8 cellular contexts compared by ENCODE assay signal in the genomic region with DNA sequence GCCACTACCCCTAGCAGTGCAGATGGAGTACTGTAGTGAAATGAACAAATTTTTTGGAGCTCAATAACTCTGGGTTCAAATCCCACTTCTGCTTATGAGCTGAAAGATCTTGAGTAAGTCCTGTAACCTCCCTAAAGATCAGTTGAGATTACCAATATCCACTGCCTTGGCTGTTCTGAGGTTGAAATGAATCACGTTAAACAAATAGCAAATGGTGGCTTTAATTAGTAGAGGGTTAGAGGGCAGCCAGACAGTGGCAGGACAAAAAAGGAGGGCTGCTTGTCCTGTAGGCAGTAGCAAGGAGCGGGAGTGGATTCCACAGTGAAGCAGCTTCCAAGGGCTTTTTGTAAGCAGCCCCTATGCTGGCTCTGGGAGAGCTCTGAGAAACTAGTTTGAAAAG.
A peak's percentile ranks its signal among the peaks of the same experiment; 100 is the strongest.
DNase-seq lines count a peak whose midpoint lies in the region; ATAC-seq and TF ChIP-seq lines count a peak whose summit lies in the region.
"Had no signal": no experiment of that assay in that cellular context is flagged by ENCODE, and none has a peak within 500 bp of the region (broad histone marks: within the 10 kb centered on the region; RNA-seq: fewer than 3 reads in every experiment).

No MANE protein-coding gene starts in this region.

- peak overlapping the region; percentile 8 to 48 for H3K9ac ChIP-seq in duodenal mucosa (ENCODE audit: low read depth in 1 of 2, low read length in 2 of 2)
- no peak overlapping the region for H3K9ac ChIP-seq in muscle layer of colon (ENCODE audit: low read length)

- no peak for DNase-seq in Peyer's patch
- DNase-seq in tibial nerve (ENCODE audit: low spot score in 2 of 2) = no peak
- no peak for DNase-seq in NCI-H524 (lab: John Stamatoyannopoulos, UW)
- DNase-seq in COLO829 (ENCODE audit: low spot score) = no peak

- H3K4me3 ChIP-seq in Peyer's patch = no peak overlapping the region
- H3K4me3 ChIP-seq in duodenal mucosa (ENCODE audit: low read depth in 1 of 2, low read length in 2 of 2) = peak overlapping the region in 1 of 2 donors; percentile 44
- H3K4me3 ChIP-seq in muscle layer of colon (ENCODE audit: low read depth in 1 of 2, low read length in 2 of 2) = peak overlapping the region in 1 of 2 donors; percentile 43
- no peak overlapping the region for H3K4me3 ChIP-seq in tibial nerve
- H3K4me3 ChIP-seq: mucosa of descending colon had no signal

- H3K27me3 ChIP-seq in Peyer's patch = no peaks in the 10 kb centered on the region
- H3K27me3 ChIP-seq in duodenal mucosa (ENCODE audit: control insufficient read depth in 1 of 2, insufficient read depth in 2 of 2, low read length in 2 of 2) = no peaks in the 10 kb centered on the region
- no peaks in the 10 kb centered on the region for H3K27me3 ChIP-seq in muscle layer of colon (ENCODE audit: control insufficient read depth in 1 of 2, insufficient read depth in 2 of 2, low read length in 2 of 2)
- H3K27me3 ChIP-seq in tibial nerve = no peaks in the 10 kb centered on the region

- no peak for ATAC-seq in GM19467 (IDR thresholded peaks at IDR 0.05; ENCODE audit: unreplicated experiment)

- peaks cover 0 to 18% (median 16%) of the 10 kb centered on the region in 4 donors for H3K4me1 ChIP-seq in Peyer's patch
- H3K4me1 ChIP-seq in duodenal mucosa (ENCODE audit: control insufficient read depth in 1 of 2, insufficient read depth in 2 of 2, low read length in 2 of 2) = peaks cover 22 to 31% of the 10 kb centered on the region in 2 donors
- peaks cover 37% of the 10 kb centered on the region for H3K4me1 ChIP-seq in muscle layer of colon (ENCODE audit: insufficient read depth, low read length)
- H3K4me1 ChIP-seq in tibial nerve = peaks cover 0 to 58% (median 36%) of the 10 kb centered on the region in 4 donors

- H3K36me3 ChIP-seq in Peyer's patch (no peaks in the 10 kb centered on the region), duodenal mucosa (ENCODE audit: control insufficient read depth in 1 of 2, insufficient read depth in 2 of 2, low read length in 2 of 2) (no peaks in the 10 kb centered on the region), muscle layer of colon (ENCODE audit: insufficient read depth, low read length) (no peaks in the 10 kb centered on the region), tibial nerve (no peaks in the 10 kb centered on the region)

- WGBS in tibial nerve, 2 donors = 28 to 29% methylated on average over 2 of the region's 2 CpGs

- TF ChIP-seq CTCF in Peyer's patch (IDR thresholded peaks at IDR 0.05) (no peak), tibial nerve (IDR thresholded peaks at IDR 0.05) (no peak)

- H3K27ac ChIP-seq in Peyer's patch (peak overlapping the region in 3 of 4 donors; percentile 25 to 59 (median 53)), duodenal mucosa (ENCODE audit: low read depth, low read length) (peak overlapping the region; percentile 51), muscle layer of colon (ENCODE audit: low read depth, low read length) (peak overlapping the region; percentile 48), tibial nerve (peak overlapping the region; percentile 63 to 92 (median 76))

- TF ChIP-seq EP300 in tibial nerve (IDR thresholded peaks at IDR 0.05) = no peak

- TF ChIP-seq POLR2A in Peyer's patch (IDR thresholded peaks at IDR 0.05) (no peak), tibial nerve (IDR thresholded peaks at IDR 0.05) (no peak)

- H3K9me3 ChIP-seq in Peyer's patch = no peaks in the 10 kb centered on the region
- H3K9me3 ChIP-seq in duodenal mucosa (ENCODE audit: control insufficient read depth in 1 of 2, low read length in 2 of 2) = no peaks in the 10 kb centered on the region
- no peaks in the 10 kb centered on the region for H3K9me3 ChIP-seq in muscle layer of colon (ENCODE audit: low read length)
- no peaks in the 10 kb centered on the region for H3K9me3 ChIP-seq in tibial nerve
- H3K9me3 ChIP-seq: mucosa of descending colon had no signal
